In genomic region chr7:106652092-106652491, GRCh38 we compare ENCODE assay signal across 3 cellular contexts.
TF ChIP-seq lines count a peak whose summit lies in the region.

No MANE protein-coding gene starts in this region.

TF ChIP-seq in GM12878, 131 proteins besides CTCF, POLR2A, EP300 and RAD21:
- peak; percentile 60 for TF ChIP-seq MTA2 (IDR thresholded peaks at IDR 0.05; ENCODE audit: low read depth)
- TF ChIP-seq ATF3 (IDR thresholded peaks at IDR 0.05; ENCODE audit: borderline replicate concordance, extremely low read depth, low read depth, low read length): no peak
- 0 out of 2 replicates have a peak, but pooled peaks have one; percentile 35 for TF ChIP-seq IKZF1 (conservative IDR thresholded peaks at IDR 0.05)
- no peak for TF ChIP-seq JUND (IDR thresholded peaks at IDR 0.05; ENCODE audit: low read depth, low read length)
- no peak for TF ChIP-seq CREM (IDR thresholded peaks at IDR 0.05; ENCODE audit: low read depth)
- TF ChIP-seq MTA3 (IDR thresholded peaks at IDR 0.05; ENCODE audit: borderline replicate concordance, low read length): no peak
- no peak for TF ChIP-seq SP1 (IDR thresholded peaks at IDR 0.05; ENCODE audit: low read depth, low read length)
- TF ChIP-seq IKZF2 (IDR thresholded peaks at IDR 0.05): peak; percentile 37 to 59; a peak in 2 of 4 replicates
- TF ChIP-seq CREB1 (IDR thresholded peaks at IDR 0.05; ENCODE audit: low read depth): no peak
- peak; percentile 50 for TF ChIP-seq MEF2B (IDR thresholded peaks at IDR 0.05; ENCODE audit: partially characterized antibody, poor library complexity, severe bottlenecking)
- no peak for TF ChIP-seq YY1 (IDR thresholded peaks at IDR 0.05; ENCODE audit: low read depth, low read length)
- no peak for TF ChIP-seq SKIL (IDR thresholded peaks at IDR 0.05; ENCODE audit: low read depth, poor library complexity, severe bottlenecking)
- TF ChIP-seq PAX5 (IDR thresholded peaks at IDR 0.05; ENCODE audit: borderline replicate concordance, low read depth, low read length): no peak
TF ChIP-seq in GM12878: peak in this region for 4.

TF ChIP-seq in K562, 482 proteins besides CTCF, POLR2A, EP300 and RAD21:
- TF ChIP-seq SMARCB1 (IDR thresholded peaks at IDR 0.05; ENCODE audit: insufficient read length, low read depth): no peak
- peak; percentile 55; the same call in 1 of the 2 replicates for TF ChIP-seq ZNF24 (IDR thresholded peaks at IDR 0.05)

TF ChIP-seq in GM23338, 12 proteins besides CTCF, POLR2A, EP300 and RAD21:
- TF ChIP-seq REST (IDR thresholded peaks at IDR 0.05; ENCODE audit: unreplicated experiment) (no peak), CREB1 (CRISPR knock-in tag; IDR thresholded peaks at IDR 0.05; ENCODE audit: low read depth) (no peak), ZNF331 (CRISPR knock-in tag; IDR thresholded peaks at IDR 0.05; ENCODE audit: low read depth) (no peak), ETS1 (IDR thresholded peaks at IDR 0.05) (no peak), POLR2AphosphoS5 (IDR thresholded peaks at IDR 0.05; ENCODE audit: low read depth) (no peak), ZNF462 (CRISPR knock-in tag; IDR thresholded peaks at IDR 0.05) (no peak), EZH2phosphoT487 (IDR thresholded peaks at IDR 0.05; ENCODE audit: unreplicated experiment) (no peak), EZH2 (IDR thresholded peaks at IDR 0.05; ENCODE audit: low read depth, unreplicated experiment) (no peak), JUNB (IDR thresholded peaks at IDR 0.05; ENCODE audit: unreplicated experiment) (no peak), ZNF114 (CRISPR knock-in tag; IDR thresholded peaks at IDR 0.05) (no peak), NANOG (IDR thresholded peaks at IDR 0.05; ENCODE audit: borderline replicate concordance) (no peak)
